Comparison of ENCODE assay signal across 1 cellular context in the genomic region with DNA sequence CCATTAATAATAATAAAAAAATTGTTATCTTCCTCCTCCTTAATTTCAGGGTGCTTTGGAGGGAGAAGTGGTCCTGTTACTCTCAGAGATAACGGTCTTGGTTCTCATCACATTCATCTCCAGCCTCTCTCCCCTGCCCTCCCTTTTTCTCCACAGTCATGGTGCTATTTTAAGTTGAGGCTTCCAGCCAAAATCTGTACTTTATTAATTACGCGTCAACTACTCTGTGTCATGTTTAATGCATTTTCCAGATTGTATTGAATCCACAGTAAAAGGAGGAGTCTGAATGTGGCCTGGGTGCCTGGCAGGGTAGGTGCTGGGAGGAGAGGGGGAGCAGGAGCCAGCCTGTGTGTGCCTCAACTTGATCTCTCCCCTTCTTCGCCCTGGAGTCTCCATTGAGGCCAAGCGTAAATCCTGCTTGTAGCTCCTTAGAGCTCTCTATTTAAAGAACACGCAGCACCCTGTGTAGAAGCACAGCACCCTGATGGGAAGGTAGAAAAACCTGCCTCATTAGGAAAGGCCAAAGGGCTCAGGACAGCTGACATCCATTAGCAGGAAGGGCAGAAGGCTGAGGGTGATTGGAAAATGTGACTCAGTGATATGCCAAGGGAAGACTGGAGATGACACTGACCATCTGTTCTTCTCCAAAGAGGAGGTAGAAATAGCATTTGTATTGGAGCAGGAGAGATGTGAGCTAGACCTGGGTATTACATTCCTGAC.
TF ChIP-seq lines count a peak whose summit lies in the region.

No MANE protein-coding gene starts in this region.

TF ChIP-seq in K562, 482 proteins besides CTCF, POLR2A, EP300 and RAD21 (continued from another document):
- TF ChIP-seq, protein P1, sequence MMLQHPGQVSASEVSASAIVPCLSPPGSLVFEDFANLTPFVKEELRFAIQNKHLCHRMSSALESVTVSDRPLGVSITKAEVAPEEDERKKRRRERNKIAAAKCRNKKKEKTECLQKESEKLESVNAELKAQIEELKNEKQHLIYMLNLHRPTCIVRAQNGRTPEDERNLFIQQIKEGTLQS (IDR thresholded peaks at IDR 0.05): 0 out of 2 replicates have a peak, but pooled peaks have one; percentile 26
- TF ChIP-seq, protein P1 (CRISPR knock-in tag; conservative IDR thresholded peaks at IDR 0.05): no peak
- TF ChIP-seq WHSC1 (IDR thresholded peaks at IDR 0.05; ENCODE audit: low read length) (no peak), TAL1 (IDR thresholded peaks at IDR 0.05) (peak; percentile 67), CREBBP (IDR thresholded peaks at IDR 0.05; ENCODE audit: low read depth, low read length) (no peak), SP1 (CRISPR knock-in tag; IDR thresholded peaks at IDR 0.05) (no peak), POLR2AphosphoS2 (IDR thresholded peaks at IDR 0.05; ENCODE audit: low read length) (no peak), NFE2L1 (tag; IDR thresholded peaks at IDR 0.05; ENCODE audit: borderline replicate concordance, low read depth) (no peak), CBFA2T3 (IDR thresholded peaks at IDR 0.05) (peak; percentile 88), ZEB2 (IDR thresholded peaks at IDR 0.05) (no peak), TRIM24 (IDR thresholded peaks at IDR 0.05) (peak in 1 of 2 experiments; percentile 16; a peak in 1 of 4 replicates), PRMT5 (CRISPR knock-in tag; IDR thresholded peaks at IDR 0.05) (no peak), NR3C1 (CRISPR knock-in tag; IDR thresholded peaks at IDR 0.05) (no peak), XRCC4 (IDR thresholded peaks at IDR 0.05; ENCODE audit: extremely low read depth, insufficient read depth, insufficient read length) (no peak), NFE2 (IDR thresholded peaks at IDR 0.05; ENCODE audit: low read depth) (no peak), ZC3H8 (IDR thresholded peaks at IDR 0.05) (no peak)
